ENCODE assay signal across 7 cellular contexts in genomic region chr3:107297597-107297996, GRCh38.
"Had no signal": no experiment of that assay in that cellular context is flagged by ENCODE, and none has a peak within 500 bp of the region (broad histone marks: within the 10 kb centered on the region; RNA-seq: fewer than 3 reads in every experiment).

No MANE protein-coding gene starts in this region.

- H3K4me1 Mint-ChIP-seq: IgD-negative memory B cell had no signal

- H3K4me3 Mint-ChIP-seq: HFFc6, IgD-negative memory B cell had no signal

- H3K27ac Mint-ChIP-seq: HFFc6, IgD-negative memory B cell had no signal

- H3K27ac ChIP-seq: GM23248, HL-60 had no signal

- H3K4me3 ChIP-seq: GM23248, HAP-1 had no signal

- H3K9ac ChIP-seq: GM23248 had no signal

- H3K9me3 ChIP-seq: HAP-1 had no signal

- DNase-seq: GM23248, GOT3, H7, HFFc6 had no signal

- H3K36me3 Mint-ChIP-seq: IgD-negative memory B cell had no signal

- H3K4me1 ChIP-seq: HAP-1 had no signal

- H2AFZ ChIP-seq: GM23248 had no signal

- H3K36me3 ChIP-seq: HAP-1 had no signal

- H3K27me3 Mint-ChIP-seq: IgD-negative memory B cell had no signal
